10 cellular contexts compared by ENCODE assay signal in the genomic region with DNA sequence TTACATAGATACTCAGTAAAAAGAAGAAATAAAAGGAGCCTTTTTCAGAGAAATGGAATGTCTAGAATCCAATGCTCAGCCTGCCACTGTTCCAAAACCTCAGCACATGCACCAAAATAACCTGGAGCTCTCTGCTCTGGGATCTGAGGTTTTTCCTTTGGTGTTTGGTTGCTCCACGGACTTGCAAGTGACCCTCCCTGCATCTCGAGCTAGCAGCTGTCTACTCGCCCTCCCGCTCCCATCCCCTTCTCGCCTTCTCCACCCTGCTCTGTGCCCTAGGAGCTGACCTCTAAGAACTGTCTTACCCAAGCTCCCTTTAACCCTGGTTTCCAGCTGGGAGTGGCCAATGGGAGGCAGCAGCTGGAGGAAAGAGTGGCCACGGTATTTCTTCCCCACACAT.
"Had no signal": no experiment of that assay in that cellular context is flagged by ENCODE, and none has a peak within 500 bp of the region (broad histone marks: within the 10 kb centered on the region; RNA-seq: fewer than 3 reads in every experiment).

No MANE protein-coding gene starts in this region.

- H3K4me3 ChIP-seq: GM23248, HAP-1, K562 had no signal

- H3K27ac ChIP-seq: GM23248, HL-60 had no signal

- H3K9ac ChIP-seq: GM23248 had no signal

- H3K4me1 ChIP-seq: HAP-1 had no signal

- H3K9me3 ChIP-seq: HAP-1 had no signal

- H3K36me3 ChIP-seq: HAP-1 had no signal

- DNase-seq: GM23248, GOT3, H7, HFFc6, IMR-90, KG1 had no signal

- H3K9me3 Mint-ChIP-seq: HFFc6 had no signal

- H3K27ac Mint-ChIP-seq: HFFc6 had no signal

- ATAC-seq: HCT116, K562 had no signal

- H2AFZ ChIP-seq: GM23248 had no signal

- H3K4me3 Mint-ChIP-seq: HFFc6 had no signal
